3 cellular contexts compared by ENCODE assay signal in the genomic region with DNA sequence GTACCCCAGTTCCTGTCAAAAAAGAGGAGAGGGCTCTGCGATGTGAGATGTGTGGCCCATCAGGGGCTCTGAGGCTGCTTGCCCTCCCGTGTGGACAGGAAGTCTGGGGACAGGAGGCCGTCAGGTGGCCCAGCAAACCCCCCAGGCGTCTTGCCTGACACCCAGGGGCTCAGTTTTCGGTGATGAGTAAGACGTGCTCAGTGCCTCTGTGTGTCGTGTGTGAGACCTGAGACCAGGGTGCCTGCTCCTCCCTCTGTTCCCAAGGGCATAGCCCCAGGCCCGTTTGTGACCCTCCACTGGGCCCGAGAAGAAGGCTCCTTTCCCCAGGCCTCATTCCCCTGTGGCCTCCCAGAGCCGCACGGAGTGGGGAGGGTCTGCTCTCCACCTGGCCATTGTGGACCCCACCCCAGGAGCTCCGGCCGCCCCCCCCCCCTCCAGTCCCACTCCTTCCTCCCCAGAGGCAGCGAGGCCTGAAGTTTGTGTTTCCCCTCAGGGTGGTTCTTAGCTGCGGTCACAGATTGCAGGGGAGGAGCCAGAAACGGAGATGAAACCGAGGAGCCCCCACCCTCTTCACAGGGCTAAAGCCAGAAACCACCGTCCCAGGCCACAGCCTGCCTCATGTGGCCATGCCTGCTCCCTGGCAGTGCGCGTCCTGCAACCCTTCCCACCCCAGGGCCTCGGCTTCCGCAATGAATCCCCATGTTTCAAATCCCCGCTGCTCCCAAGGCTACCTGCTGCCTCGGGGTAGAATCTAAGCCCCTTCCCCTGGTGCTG.
TF ChIP-seq lines count a peak whose summit lies in the region.

No MANE protein-coding gene starts in this region.

TF ChIP-seq in SK-N-SH, 30 proteins besides CTCF, POLR2A, EP300 and RAD21 (continues in another document):
- TF ChIP-seq YY1 (IDR thresholded peaks at IDR 0.05; ENCODE audit: low read depth) (no peak), NRF1 (IDR thresholded peaks at IDR 0.05; ENCODE audit: low read depth, low read length) (no peak), MXI1 (IDR thresholded peaks at IDR 0.05; ENCODE audit: low read depth, low read length) (no peak), POLR2AphosphoS5 (IDR thresholded peaks at IDR 0.05; ENCODE audit: low read depth, low read length) (no peak), EZH2phosphoT487 (IDR thresholded peaks at IDR 0.05; ENCODE audit: borderline replicate concordance, low read depth) (no peak), RCOR1 (IDR thresholded peaks at IDR 0.05; ENCODE audit: low read length) (no peak), TAF1 (IDR thresholded peaks at IDR 0.05; ENCODE audit: borderline replicate concordance, low read depth, low read length) (no peak), FOXM1 (IDR thresholded peaks at IDR 0.05; ENCODE audit: low read depth) (no peak), FOSL2 (IDR thresholded peaks at IDR 0.05; ENCODE audit: borderline replicate concordance, low read depth) (no peak)
- TF ChIP-seq, protein P1, sequence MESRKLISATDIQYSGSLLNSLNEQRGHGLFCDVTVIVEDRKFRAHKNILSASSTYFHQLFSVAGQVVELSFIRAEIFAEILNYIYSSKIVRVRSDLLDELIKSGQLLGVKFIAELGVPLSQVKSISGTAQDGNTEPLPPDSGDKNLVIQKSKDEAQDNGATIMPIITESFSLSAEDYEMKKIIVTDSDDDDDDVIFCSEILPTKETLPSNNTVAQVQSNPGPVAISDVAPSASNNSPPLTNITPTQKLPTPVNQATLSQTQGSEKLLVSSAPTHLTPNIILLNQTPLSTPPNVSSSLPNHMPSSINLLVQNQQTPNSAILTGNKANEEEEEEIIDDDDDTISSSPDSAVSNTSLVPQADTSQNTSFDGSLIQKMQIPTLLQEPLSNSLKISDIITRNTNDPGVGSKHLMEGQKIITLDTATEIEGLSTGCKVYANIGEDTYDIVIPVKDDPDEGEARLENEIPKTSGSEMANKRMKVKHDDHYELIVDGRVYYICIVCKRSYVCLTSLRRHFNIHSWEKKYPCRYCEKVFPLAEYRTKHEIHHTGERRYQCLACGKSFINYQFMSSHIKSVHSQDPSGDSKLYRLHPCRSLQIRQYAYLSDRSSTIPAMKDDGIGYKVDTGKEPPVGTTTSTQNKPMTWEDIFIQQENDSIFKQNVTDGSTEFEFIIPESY (IDR thresholded peaks at IDR 0.05; ENCODE audit: borderline replicate concordance, low read depth): no peak
- TF ChIP-seq, protein P2, sequence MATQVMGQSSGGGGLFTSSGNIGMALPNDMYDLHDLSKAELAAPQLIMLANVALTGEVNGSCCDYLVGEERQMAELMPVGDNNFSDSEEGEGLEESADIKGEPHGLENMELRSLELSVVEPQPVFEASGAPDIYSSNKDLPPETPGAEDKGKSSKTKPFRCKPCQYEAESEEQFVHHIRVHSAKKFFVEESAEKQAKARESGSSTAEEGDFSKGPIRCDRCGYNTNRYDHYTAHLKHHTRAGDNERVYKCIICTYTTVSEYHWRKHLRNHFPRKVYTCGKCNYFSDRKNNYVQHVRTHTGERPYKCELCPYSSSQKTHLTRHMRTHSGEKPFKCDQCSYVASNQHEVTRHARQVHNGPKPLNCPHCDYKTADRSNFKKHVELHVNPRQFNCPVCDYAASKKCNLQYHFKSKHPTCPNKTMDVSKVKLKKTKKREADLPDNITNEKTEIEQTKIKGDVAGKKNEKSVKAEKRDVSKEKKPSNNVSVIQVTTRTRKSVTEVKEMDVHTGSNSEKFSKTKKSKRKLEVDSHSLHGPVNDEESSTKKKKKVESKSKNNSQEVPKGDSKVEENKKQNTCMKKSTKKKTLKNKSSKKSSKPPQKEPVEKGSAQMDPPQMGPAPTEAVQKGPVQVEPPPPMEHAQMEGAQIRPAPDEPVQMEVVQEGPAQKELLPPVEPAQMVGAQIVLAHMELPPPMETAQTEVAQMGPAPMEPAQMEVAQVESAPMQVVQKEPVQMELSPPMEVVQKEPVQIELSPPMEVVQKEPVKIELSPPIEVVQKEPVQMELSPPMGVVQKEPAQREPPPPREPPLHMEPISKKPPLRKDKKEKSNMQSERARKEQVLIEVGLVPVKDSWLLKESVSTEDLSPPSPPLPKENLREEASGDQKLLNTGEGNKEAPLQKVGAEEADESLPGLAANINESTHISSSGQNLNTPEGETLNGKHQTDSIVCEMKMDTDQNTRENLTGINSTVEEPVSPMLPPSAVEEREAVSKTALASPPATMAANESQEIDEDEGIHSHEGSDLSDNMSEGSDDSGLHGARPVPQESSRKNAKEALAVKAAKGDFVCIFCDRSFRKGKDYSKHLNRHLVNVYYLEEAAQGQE (IDR thresholded peaks at IDR 0.05; ENCODE audit: low read depth, low read length): no peak
- TF ChIP-seq, protein P3, sequence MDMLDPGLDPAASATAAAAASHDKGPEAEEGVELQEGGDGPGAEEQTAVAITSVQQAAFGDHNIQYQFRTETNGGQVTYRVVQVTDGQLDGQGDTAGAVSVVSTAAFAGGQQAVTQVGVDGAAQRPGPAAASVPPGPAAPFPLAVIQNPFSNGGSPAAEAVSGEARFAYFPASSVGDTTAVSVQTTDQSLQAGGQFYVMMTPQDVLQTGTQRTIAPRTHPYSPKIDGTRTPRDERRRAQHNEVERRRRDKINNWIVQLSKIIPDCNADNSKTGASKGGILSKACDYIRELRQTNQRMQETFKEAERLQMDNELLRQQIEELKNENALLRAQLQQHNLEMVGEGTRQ (IDR thresholded peaks at IDR 0.05; ENCODE audit: borderline replicate concordance, low read depth, low read length): no peak

TF ChIP-seq in SK-N-SH treated with all-trans-retinoic acid at 6 μM for 48 hours, 23 proteins besides CTCF, POLR2A, EP300 and RAD21 (continues in another document):
- TF ChIP-seq SNAI2 (CRISPR knock-in tag; IDR thresholded peaks at IDR 0.05) (no peak), CSDC2 (CRISPR knock-in tag; IDR thresholded peaks at IDR 0.05) (no peak), ZFP3 (CRISPR knock-in tag; IDR thresholded peaks at IDR 0.05) (no peak), TOX (CRISPR knock-in tag; IDR thresholded peaks at IDR 0.05; ENCODE audit: borderline replicate concordance) (no peak), BACH2 (CRISPR knock-in tag; IDR thresholded peaks at IDR 0.05; ENCODE audit: borderline replicate concordance) (no peak), TCF4 (CRISPR knock-in tag; IDR thresholded peaks at IDR 0.05; ENCODE audit: borderline replicate concordance) (no peak), ZNF565 (CRISPR knock-in tag; conservative IDR thresholded peaks at IDR 0.05; ENCODE audit: low read depth) (no peak)
- TF ChIP-seq, protein P4, sequence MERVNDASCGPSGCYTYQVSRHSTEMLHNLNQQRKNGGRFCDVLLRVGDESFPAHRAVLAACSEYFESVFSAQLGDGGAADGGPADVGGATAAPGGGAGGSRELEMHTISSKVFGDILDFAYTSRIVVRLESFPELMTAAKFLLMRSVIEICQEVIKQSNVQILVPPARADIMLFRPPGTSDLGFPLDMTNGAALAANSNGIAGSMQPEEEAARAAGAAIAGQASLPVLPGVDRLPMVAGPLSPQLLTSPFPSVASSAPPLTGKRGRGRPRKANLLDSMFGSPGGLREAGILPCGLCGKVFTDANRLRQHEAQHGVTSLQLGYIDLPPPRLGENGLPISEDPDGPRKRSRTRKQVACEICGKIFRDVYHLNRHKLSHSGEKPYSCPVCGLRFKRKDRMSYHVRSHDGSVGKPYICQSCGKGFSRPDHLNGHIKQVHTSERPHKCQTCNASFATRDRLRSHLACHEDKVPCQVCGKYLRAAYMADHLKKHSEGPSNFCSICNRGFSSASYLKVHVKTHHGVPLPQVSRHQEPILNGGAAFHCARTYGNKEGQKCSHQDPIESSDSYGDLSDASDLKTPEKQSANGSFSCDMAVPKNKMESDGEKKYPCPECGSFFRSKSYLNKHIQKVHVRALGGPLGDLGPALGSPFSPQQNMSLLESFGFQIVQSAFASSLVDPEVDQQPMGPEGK (CRISPR knock-in tag; IDR thresholded peaks at IDR 0.05; ENCODE audit: borderline replicate concordance): no peak
- TF ChIP-seq, protein P5, sequence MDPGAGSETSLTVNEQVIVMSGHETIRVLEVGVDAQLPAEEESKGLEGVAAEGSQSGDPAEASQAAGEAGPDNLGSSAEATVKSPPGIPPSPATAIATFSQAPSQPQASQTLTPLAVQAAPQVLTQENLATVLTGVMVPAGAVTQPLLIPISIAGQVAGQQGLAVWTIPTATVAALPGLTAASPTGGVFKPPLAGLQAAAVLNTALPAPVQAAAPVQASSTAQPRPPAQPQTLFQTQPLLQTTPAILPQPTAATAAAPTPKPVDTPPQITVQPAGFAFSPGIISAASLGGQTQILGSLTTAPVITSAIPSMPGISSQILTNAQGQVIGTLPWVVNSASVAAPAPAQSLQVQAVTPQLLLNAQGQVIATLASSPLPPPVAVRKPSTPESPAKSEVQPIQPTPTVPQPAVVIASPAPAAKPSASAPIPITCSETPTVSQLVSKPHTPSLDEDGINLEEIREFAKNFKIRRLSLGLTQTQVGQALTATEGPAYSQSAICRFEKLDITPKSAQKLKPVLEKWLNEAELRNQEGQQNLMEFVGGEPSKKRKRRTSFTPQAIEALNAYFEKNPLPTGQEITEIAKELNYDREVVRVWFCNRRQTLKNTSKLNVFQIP (CRISPR knock-in tag; IDR thresholded peaks at IDR 0.05; ENCODE audit: borderline replicate concordance, low read depth): no peak
- TF ChIP-seq, protein P6, sequence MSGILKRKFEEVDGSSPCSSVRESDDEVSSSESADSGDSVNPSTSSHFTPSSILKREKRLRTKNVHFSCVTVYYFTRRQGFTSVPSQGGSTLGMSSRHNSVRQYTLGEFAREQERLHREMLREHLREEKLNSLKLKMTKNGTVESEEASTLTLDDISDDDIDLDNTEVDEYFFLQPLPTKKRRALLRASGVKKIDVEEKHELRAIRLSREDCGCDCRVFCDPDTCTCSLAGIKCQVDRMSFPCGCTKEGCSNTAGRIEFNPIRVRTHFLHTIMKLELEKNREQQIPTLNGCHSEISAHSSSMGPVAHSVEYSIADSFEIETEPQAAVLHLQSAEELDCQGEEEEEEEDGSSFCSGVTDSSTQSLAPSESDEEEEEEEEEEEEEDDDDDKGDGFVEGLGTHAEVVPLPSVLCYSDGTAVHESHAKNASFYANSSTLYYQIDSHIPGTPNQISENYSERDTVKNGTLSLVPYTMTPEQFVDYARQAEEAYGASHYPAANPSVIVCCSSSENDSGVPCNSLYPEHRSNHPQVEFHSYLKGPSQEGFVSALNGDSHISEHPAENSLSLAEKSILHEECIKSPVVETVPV (CRISPR knock-in tag; IDR thresholded peaks at IDR 0.05): no peak

TF ChIP-seq in HepG2, 621 proteins besides CTCF, POLR2A, EP300 and RAD21:
- TF ChIP-seq ZNF570 (CRISPR knock-in tag; IDR thresholded peaks at IDR 0.05; ENCODE audit: borderline replicate concordance) (no peak), PRMT3 (CRISPR knock-in tag; IDR thresholded peaks at IDR 0.05; ENCODE audit: borderline replicate concordance, low read depth) (no peak), FOSL2 (CRISPR knock-in tag; IDR thresholded peaks at IDR 0.05) (no peak), AGO2 (optimal IDR thresholded peaks at IDR 0.05; ENCODE audit: low read depth, low read length) (peak; percentile 16), RBFOX2 (IDR thresholded peaks at IDR 0.05; ENCODE audit: low read depth, low read length) (0 out of 2 replicates have a peak, but pooled peaks have one; percentile 22), ZSCAN21 (CRISPR knock-in tag; IDR thresholded peaks at IDR 0.05; ENCODE audit: borderline replicate concordance) (no peak)
- TF ChIP-seq, protein P1 (CRISPR knock-in tag; IDR thresholded peaks at IDR 0.05): peak; percentile 44; the same call in 1 of the 2 replicates
